ENCODE assay signal across 18 cellular contexts in the genomic region with DNA sequence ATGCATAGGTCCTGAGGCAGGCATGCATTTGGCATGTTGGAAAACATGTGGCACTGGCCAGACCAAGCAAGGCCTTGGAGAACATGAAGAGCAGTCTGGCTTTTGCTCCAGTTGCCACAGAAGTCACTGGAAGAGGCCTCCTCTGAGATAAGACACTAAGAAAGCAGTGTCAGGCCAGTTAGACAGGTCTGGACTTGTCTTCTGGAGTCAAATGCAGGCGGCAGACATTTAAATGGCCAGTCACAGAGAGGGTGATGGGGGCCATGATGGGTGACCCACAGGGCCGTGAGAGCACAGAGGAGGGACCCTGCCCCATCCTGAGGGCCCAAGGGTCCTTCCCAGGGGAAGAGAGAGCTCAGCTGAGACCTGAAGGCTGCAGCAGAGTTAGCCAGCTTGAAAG. TPM values are rescaled to one million over a fixed set of nuclear protein-coding genes. Genes with fewer than 3 reads are reported as not detected.
DNase-seq lines count a peak whose midpoint lies in the region; FAIRE-seq and TF ChIP-seq lines count a peak whose summit lies in the region.
"Had no signal": no experiment of that assay in that cellular context is flagged by ENCODE, and none has a peak within 500 bp of the region (broad histone marks: within the 10 kb centered on the region; RNA-seq: fewer than 3 reads in every experiment).

No MANE protein-coding gene starts in this region.

- FAIRE-seq in endothelial cell of umbilical vein (lab: Jason Lieb, UNC), result no peak

- CTCF ChIA-PET in endothelial cell of umbilical vein (lab: Charles Lee), result interaction anchor here (1.2 kb wide), 1 partner anchor 22 kb away, joined by 4 read pairs; no protein-coding TSS in a partner anchor

- H3K27ac ChIP-seq in endothelial cell of umbilical vein (ENCODE audit: insufficient read depth, low read depth, low read length) (no peak overlapping the region), prostate gland (no peak overlapping the region)
- H3K27ac ChIP-seq: ascending aorta, esophagus squamous epithelium, SK-N-MC had no signal

- no peaks in the 10 kb centered on the region for H3K79me2 ChIP-seq in endothelial cell of umbilical vein (ENCODE audit: control insufficient read depth, insufficient read depth, low read length)

- BruUV-seq in endothelial cell of umbilical vein (replicated peaks; lab: Mats Ljungman, UMichigan), result no TSS peak

- POLR2A ChIA-PET in endothelial cell of umbilical vein (lab: Charles Lee), result no interaction called here

- H3K9ac ChIP-seq in endothelial cell of umbilical vein (replicated peaks; ENCODE audit: extremely low read depth, insufficient read depth, low read length), result no peak overlapping the region

- WGBS in prostate gland, result 49% methylated on average over 2 of the region's 2 CpGs

- H3K27me3 ChIP-seq in endothelial cell of umbilical vein (ENCODE audit: control insufficient read depth in 2 of 2, insufficient read depth in 2 of 2, low read length in 2 of 2), result no peaks in the 10 kb centered on the region
- H3K27me3 ChIP-seq in prostate gland (replicated peaks; ENCODE audit: insufficient read depth), result no peaks in the 10 kb centered on the region
- H3K27me3 ChIP-seq: ascending aorta, esophagus squamous epithelium had no signal

- H3K36me3 ChIP-seq in endothelial cell of umbilical vein (ENCODE audit: control insufficient read depth in 2 of 2, extremely low read depth in 1 of 2, insufficient read depth in 2 of 2, low read length in 2 of 2) (no peaks in the 10 kb centered on the region), prostate gland (no peaks in the 10 kb centered on the region)
- H3K36me3 ChIP-seq: ascending aorta, esophagus squamous epithelium had no signal

- no peaks in the 10 kb centered on the region for H3K9me1 ChIP-seq in endothelial cell of umbilical vein (replicated peaks; ENCODE audit: control insufficient read depth, extremely low read depth, insufficient read depth, low read length)

- intact Hi-C loops in endothelial cell of umbilical vein (cut with micrococcal nuclease) (no loop called here), prostate gland (cut with DNase I) (no loop called here)

- H4K20me1 ChIP-seq in endothelial cell of umbilical vein (replicated peaks; ENCODE audit: control insufficient read depth, extremely low read depth, insufficient read depth, low read length), result no peaks in the 10 kb centered on the region

- no peaks in the 10 kb centered on the region for H3K9me3 ChIP-seq in endothelial cell of umbilical vein (replicated peaks; ENCODE audit: control insufficient read depth, insufficient read depth, low read length)
- no peaks in the 10 kb centered on the region for H3K9me3 ChIP-seq in prostate gland
- H3K9me3 ChIP-seq: ascending aorta, esophagus squamous epithelium had no signal

- H3K4me3 ChIP-seq in endothelial cell of umbilical vein (replicated peaks in 1 of 3; ENCODE audit: insufficient read depth in 1 of 3, low read depth in 1 of 3, low read length in 3 of 3) (no peak overlapping the region), prostate gland (no peak overlapping the region)
- H3K4me3 ChIP-seq: ascending aorta, esophagus squamous epithelium, SK-N-MC had no signal

- no peak for TF ChIP-seq CTCF in endothelial cell of umbilical vein (IDR thresholded peaks at IDR 0.05; ENCODE audit: extremely low read depth in 1 of 2, insufficient read depth in 1 of 2, low read depth in 1 of 2, low read length in 2 of 2)
- no peak for TF ChIP-seq CTCF in prostate gland (IDR thresholded peaks at IDR 0.05)

- H2AFZ ChIP-seq in endothelial cell of umbilical vein (ENCODE audit: low read depth, low read length), result peak overlapping the region; percentile 82

- DNase-seq in NCI-H510A treated with DMSO at 0.1 percent for 48 hours (lab: John Stamatoyannopoulos, UW), result peak; percentile 19
- DNase-seq in NCI-H510A (lab: John Stamatoyannopoulos, UW), result no peak
- peak; percentile 11 for DNase-seq in NCI-H69 (lab: John Stamatoyannopoulos, UW)
- DNase-seq in endothelial cell of umbilical vein (ENCODE audit: low read depth, low spot score), result no peak
- peak; percentile 16 for DNase-seq in prostate gland (ENCODE audit: low spot score)
- DNase-seq in NCI-H1048 (lab: John Stamatoyannopoulos, UW), result no peak
- DNase-seq in HCEC 1CT, result no peak
- DNase-seq in mesenteric fat pad (ENCODE audit: low spot score), result no peak
- DNase-seq: ACHN; COR-L47; esophagus squamous epithelium; NCI-H1092 treated with DMSO at 0.1 percent for 48 hours; NCI-H2227 treated with DMSO at 0.1 percent for 48 hours; retina; stimulated activated CD4-positive, alpha-beta T cell treated with anti-CD3 and anti-CD28 coated beads, Interleukin-1b, Interleukin-23, amount 100 ng/mL, for 48 hours had no signal

- TF ChIP-seq POLR2A in endothelial cell of umbilical vein (IDR thresholded peaks at IDR 0.05; ENCODE audit: low read depth, low read length), result no peak
- TF ChIP-seq POLR2A in prostate gland (IDR thresholded peaks at IDR 0.05), result no peak

- H3K4me1 ChIP-seq in endothelial cell of umbilical vein (ENCODE audit: control insufficient read depth, extremely low read depth, insufficient read depth, low read length), result no peaks in the 10 kb centered on the region
- no peaks in the 10 kb centered on the region for H3K4me1 ChIP-seq in prostate gland (replicated peaks)
- H3K4me1 ChIP-seq: ascending aorta, esophagus squamous epithelium had no signal

- H3K4me2 ChIP-seq in endothelial cell of umbilical vein (ENCODE audit: insufficient read depth, low read length), result no peak overlapping the region

- dilution Hi-C loops in endothelial cell of umbilical vein (cut with MboI; ENCODE audit: extremely low pct_ligation_motif_present, low sequenced_read_pairs), result no loop called here

TF ChIP-seq in endothelial cell of umbilical vein, 7 proteins besides CTCF, POLR2A, EP300 and RAD21:
- TF ChIP-seq GATA2 (IDR thresholded peaks at IDR 0.05; ENCODE audit: insufficient read depth, insufficient read length, low read depth, low read length) (no peak), FOS (IDR thresholded peaks at IDR 0.05; ENCODE audit: borderline replicate concordance, insufficient read depth, low read length) (no peak), POLR2AphosphoS5 (IDR thresholded peaks at IDR 0.05; ENCODE audit: insufficient read depth, low read depth, low read length) (no peak), EZH2 (IDR thresholded peaks at IDR 0.05; ENCODE audit: borderline replicate concordance, low read depth, low read length, severe bottlenecking) (no peak), JUN (IDR thresholded peaks at IDR 0.05; ENCODE audit: borderline replicate concordance, insufficient read depth, insufficient read length, low read depth) (no peak), MYC (IDR thresholded peaks at IDR 0.05; ENCODE audit: low read depth, low read length) (no peak)
- TF ChIP-seq, protein P1, sequence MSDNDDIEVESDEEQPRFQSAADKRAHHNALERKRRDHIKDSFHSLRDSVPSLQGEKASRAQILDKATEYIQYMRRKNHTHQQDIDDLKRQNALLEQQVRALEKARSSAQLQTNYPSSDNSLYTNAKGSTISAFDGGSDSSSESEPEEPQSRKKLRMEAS (IDR thresholded peaks at IDR 0.05; ENCODE audit: insufficient read depth, insufficient read length), result no peak

RNA-seq across cellular contexts. Expression of a gene that starts 26.7 kb away (rescaled TPM):
- 26.3 and 33.2 TPM in 2 replicates for total RNA-seq in endothelial cell of umbilical vein
- polyA plus RNA-seq in endothelial cell of umbilical vein, result 29.8 and 33.1 TPM in 2 replicates
- polyA plus RNA-seq in endothelial cell of umbilical vein (2011; cell fraction: cytosol; rRNA removed), result 25.8 and 29.4 TPM in 2 replicates
- 49.2 and 50.3 TPM in 2 replicates for polyA plus RNA-seq in endothelial cell of umbilical vein (2011; cell fraction: nucleus; rRNA removed)
- polyA plus RNA-seq in endothelial cell of umbilical vein (2012), result 23.0 and 30.6 TPM in 2 replicates
- 23.0 and 24.0 TPM in 2 replicates for polyA minus RNA-seq in endothelial cell of umbilical vein
- polyA minus RNA-seq in endothelial cell of umbilical vein (2011; cell fraction: cytosol; rRNA and poly(A)+ RNA removed), result 9.2 TPM
- 9.7 and 13.6 TPM in 2 replicates for polyA minus RNA-seq in endothelial cell of umbilical vein (2011; cell fraction: nucleus; rRNA and poly(A)+ RNA removed)
- 1 to 10 TPM; 1.1 to 10.0 TPM for total RNA-seq in prostate gland
- 12.2 TPM for total RNA-seq in mesenteric fat pad

RNA-seq across cellular contexts. Expression of a gene that starts 36.9 kb away (rescaled TPM):
- total RNA-seq in endothelial cell of umbilical vein, result not detected in 2 replicates
- polyA plus RNA-seq in endothelial cell of umbilical vein, result 0.03 and 0.14 TPM in 2 replicates
- polyA plus RNA-seq in endothelial cell of umbilical vein (2011; cell fraction: cytosol; rRNA removed), result 0.04 TPM in 1 of 2 replicates, not detected in the other
- polyA plus RNA-seq in endothelial cell of umbilical vein (2011; cell fraction: nucleus; rRNA removed), result 0.09 TPM in 1 of 2 replicates, not detected in the other
- not detected in 2 replicates for polyA plus RNA-seq in endothelial cell of umbilical vein (2012)
- polyA minus RNA-seq in endothelial cell of umbilical vein, result 0.23 TPM in 1 of 2 replicates, not detected in the other
- polyA minus RNA-seq in endothelial cell of umbilical vein (2011; cell fraction: cytosol; rRNA and poly(A)+ RNA removed), result 41.1 TPM
- 0.96 and 2.1 TPM in 2 replicates for polyA minus RNA-seq in endothelial cell of umbilical vein (2011; cell fraction: nucleus; rRNA and poly(A)+ RNA removed)
- 10 to 100 TPM; 62.9 to 64.3 TPM for total RNA-seq in prostate gland
- 51.5 TPM for total RNA-seq in mesenteric fat pad
- total RNA-seq: activated T-helper 17 cell treated with anti-CD3 and anti-CD28 coated beads, Interleukin-2, amount 50 U/mL, for 72 hours had no signal

Comparison
In these comparisons a context has a peak if more than half of its experiments do, and no peak if none do; other contexts are left out.
1. DNase-seq: peak in NCI-H510A treated with DMSO at 0.1 percent for 48 hours (single experiment), NCI-H69 (single experiment) and prostate gland (single experiment); none in NCI-H510A (single experiment), endothelial cell of umbilical vein (single experiment), NCI-H1048 (single experiment), HCEC 1CT (single experiment) and mesenteric fat pad (single experiment).
2. RNA of a gene that starts 36.9 kb away (total RNA-seq): 62.9 to 64.3 TPM in prostate gland and 51.5 TPM in mesenteric fat pad (single experiment); not detected in endothelial cell of umbilical vein; every median in the first group is over 10 times any median in the second.